ENCODE assay signal across 27 cellular contexts in genomic region chrX:49249616-49250015, GRCh38. TPM values are rescaled to one million over a fixed set of nuclear protein-coding genes. Genes with fewer than 3 reads are reported as not detected.
"Had no signal": no experiment of that assay in that cellular context is flagged by ENCODE, and none has a peak within 500 bp of the region (broad histone marks: within the 10 kb centered on the region; RNA-seq: fewer than 3 reads in every experiment).

No MANE protein-coding gene starts in this region.

- H3K4me3 ChIP-seq: MG63, SJCRH30 had no signal

- H3K27ac ChIP-seq: HL-60, SJCRH30 had no signal

- FAIRE-seq: HTR-8/SVneo had no signal

- DNase-seq: Karpas-422, KG1, MG63, NCI-H1092, NCI-H1105 treated with DMSO at 0.1 percent for 48 hours, NCI-H1417 treated with DMSO at 0.1 percent for 48 hours, NCI-H146, NCI-H1694 treated with DMSO at 0.1 percent for 48 hours, NCI-H1930, NCI-H2081, NCI-H2107, NCI-H226, NCI-H446, NCI-H510A, NCI-H524 treated with DMSO at 0.1 percent for 48 hours, NCI-H69, NCI-H774, PC-3, SHP77 treated with DMSO at 0.1 percent for 48 hours, SJCRH30 had no signal

- ATAC-seq: Panc1, PC-3, Right ventricle myocardium inferior, SK-N-SH treated with all-trans-retinoic acid at 6 μM for 48 hours had no signal

- H3K27me3 ChIP-seq: MG63, SJCRH30 had no signal

- H3K4me1 ChIP-seq: SJCRH30 had no signal

- H3K36me3 ChIP-seq: MG63, SJCRH30 had no signal

- H3K9me3 ChIP-seq: MG63, SJCRH30 had no signal

RNA-seq across cellular contexts. Expression of gene FOXP3, which starts 14.9 kb away (rescaled TPM):
- total RNA-seq: PC-3, Right ventricle myocardium inferior, RPMI7951, SJCRH30 had no signal

RNA-seq across cellular contexts. Expression of gene CACNA1F, which starts 16.5 kb away (rescaled TPM):
- total RNA-seq: OCI-LY7, PC-3, Right ventricle myocardium inferior, RPMI7951, SJCRH30 had no signal
